In genomic region chr6:151292974-151293373, GRCh38 we compare ENCODE assay signal across 17 cellular contexts. TPM values are rescaled to one million over a fixed set of nuclear protein-coding genes. Genes with fewer than 3 reads are reported as not detected.
DNase-seq lines count a peak whose midpoint lies in the region; ATAC-seq, FAIRE-seq and TF ChIP-seq lines count a peak whose summit lies in the region.
"Had no signal": no experiment of that assay in that cellular context is flagged by ENCODE, and none has a peak within 500 bp of the region (broad histone marks: within the 10 kb centered on the region; RNA-seq: fewer than 3 reads in every experiment).

No MANE protein-coding gene starts in this region.

- intact Hi-C loops in tibial artery (cut with DNase I; ENCODE audit: low total_unique reads) = no loop called here

- H3K27me3 Mint-ChIP-seq in chondrocyte (ENCODE audit: low read depth) (no peaks in the 10 kb centered on the region), mesothelial cell of epicardium (ENCODE audit: low read depth) (no peaks in the 10 kb centered on the region)

- FAIRE-seq in GM12891 (lab: Jason Lieb, UNC) = no peak
- FAIRE-seq: small intestine had no signal

- H3K36me3 Mint-ChIP-seq in chondrocyte (ENCODE audit: low read depth) = peaks cover 2% of the 10 kb centered on the region
- peaks cover 14% of the 10 kb centered on the region for H3K36me3 Mint-ChIP-seq in mesothelial cell of epicardium
- H3K36me3 Mint-ChIP-seq: CD14-positive monocyte had no signal

- H3K27me3 ChIP-seq in tibial artery = no peaks in the 10 kb centered on the region

- no peak for TF ChIP-seq CTCF in HEK293 (tag by site-specific recombination; IDR thresholded peaks at IDR 0.05)
- no peak for TF ChIP-seq CTCF in chondrocyte (IDR thresholded peaks at IDR 0.05)
- TF ChIP-seq CTCF in mesothelial cell of epicardium (IDR thresholded peaks at IDR 0.05; ENCODE audit: unreplicated experiment) = no peak
- TF ChIP-seq CTCF in tibial artery (IDR thresholded peaks at IDR 0.05) = no peak

- no peak overlapping the region for H3K4me3 Mint-ChIP-seq in chondrocyte (ENCODE audit: unreplicated experiment)
- no peak overlapping the region for H3K4me3 Mint-ChIP-seq in mesothelial cell of epicardium
- H3K4me3 Mint-ChIP-seq: activated T-helper 1 cell treated with anti-CD3 and anti-CD28 coated beads, Interleukin-12 subunit alpha, Interleukin-12 subunit beta, Interleukin-2, Interleukin-4 antibody, amounts not matched to agents 30 ng/mL and 10 ng/mL and 1 ng/mL, durations not matched to agents 14 hours and 24 hours and 36 hours; CD14-positive monocyte; stimulated activated naive B cell treated with anti-CD40 and anti-IgM and Interleukin-4, amounts not matched to agents 10 μg/mL and 1 μg/mL and 100 μg/mL, for 72 hours had no signal

- CTCF ChIA-PET in HEK293 (lab: Yijun Ruan, JAX) = interaction anchor here (0.8 kb wide), 1 partner anchor 32 kb away, joined by 4 read pairs; no protein-coding TSS in a partner anchor

- H3K27ac ChIP-seq in HEK293 (ENCODE audit: extremely low read depth, low read depth, low read length) = no peak overlapping the region
- peak overlapping the region; percentile 41 to 73 for H3K27ac ChIP-seq in tibial artery
- H3K27ac ChIP-seq: SK-N-MC had no signal

- DNase-seq in chondrocyte (ENCODE audit: low spot score) (no peak), mesothelial cell of epicardium (ENCODE audit: low spot score in 2 of 2, unreplicated experiment in 2 of 2) (no peak), tibial artery (no peak), NCI-H524 (lab: John Stamatoyannopoulos, UW) (no peak), GM12891 (ENCODE audit: insufficient read length, low spot score) (no peak)
- DNase-seq: activated CD4-positive, alpha-beta T cell treated with anti-CD3 and anti-CD28 coated beads, Interleukin-2, amount 50 U/mL, for 4 hours; amygdala; NCI-H446; small intestine; stimulated activated naive B cell treated with anti-CD40 and anti-IgM and Interleukin-4, amounts not matched to agents 10 μg/mL and 1 μg/mL and 100 μg/mL, for 72 hours had no signal

- ATAC-seq in HG02884 (IDR thresholded peaks at IDR 0.05; ENCODE audit: unreplicated experiment) = no peak
- ATAC-seq in GM18502 (IDR thresholded peaks at IDR 0.05; ENCODE audit: poor library complexity, unreplicated experiment) = no peak
- ATAC-seq: HCT116; stimulated activated naive B cell treated with anti-CD40 and anti-IgM and Interleukin-4, amounts not matched to agents 10 μg/mL and 1 μg/mL and 100 μg/mL, for 72 hours had no signal

- H3K9me3 ChIP-seq in HEK293 (ENCODE audit: control insufficient read depth, insufficient read depth, low read depth, low read length) = no peaks in the 10 kb centered on the region
- no peaks in the 10 kb centered on the region for H3K9me3 ChIP-seq in tibial artery

- H3K4me1 ChIP-seq in HEK293 (ENCODE audit: control insufficient read depth, insufficient read depth, low read length) = peaks cover 4% of the 10 kb centered on the region; the same call in 1 of the 2 replicates
- H3K4me1 ChIP-seq in tibial artery = peaks cover 0 to 67% (median 23%) of the 10 kb centered on the region in 4 donors

- H3K36me3 ChIP-seq in HEK293 (ENCODE audit: control insufficient read depth in 2 of 2, insufficient read depth in 1 of 2, low read length in 2 of 2) (no peaks in the 10 kb centered on the region), tibial artery (no peaks in the 10 kb centered on the region)

- H3K4me1 Mint-ChIP-seq in chondrocyte (ENCODE audit: low read depth) = peaks cover 77% of the 10 kb centered on the region
- peaks cover 94% of the 10 kb centered on the region for H3K4me1 Mint-ChIP-seq in mesothelial cell of epicardium

- TF ChIP-seq POLR2A in GM12891 (IDR thresholded peaks at IDR 0.05; ENCODE audit: low read depth, low read length) = no peak

- POLR2A ChIA-PET in HEK293 (lab: Yijun Ruan, JAX) = no interaction called here

- no peaks in the 10 kb centered on the region for H3K9me3 Mint-ChIP-seq in chondrocyte (ENCODE audit: low read depth)
- no peaks in the 10 kb centered on the region for H3K9me3 Mint-ChIP-seq in mesothelial cell of epicardium
- H3K9me3 Mint-ChIP-seq: activated T-helper 1 cell treated with anti-CD3 and anti-CD28 coated beads, Interleukin-12 subunit alpha, Interleukin-12 subunit beta, Interleukin-2, Interleukin-4 antibody, amounts not matched to agents 30 ng/mL and 10 ng/mL and 1 ng/mL, durations not matched to agents 14 hours and 24 hours and 36 hours; CD14-positive monocyte; stimulated activated naive B cell treated with anti-CD40 and anti-IgM and Interleukin-4, amounts not matched to agents 10 μg/mL and 1 μg/mL and 100 μg/mL, for 72 hours had no signal

- H3K27ac Mint-ChIP-seq in chondrocyte (ENCODE audit: unreplicated experiment) (peak overlapping the region; percentile 92), mesothelial cell of epicardium (peak overlapping the region; percentile 97)
- H3K27ac Mint-ChIP-seq: activated T-helper 1 cell treated with anti-CD3 and anti-CD28 coated beads, Interleukin-12 subunit alpha, Interleukin-12 subunit beta, Interleukin-2, Interleukin-4 antibody, amounts not matched to agents 30 ng/mL and 10 ng/mL and 1 ng/mL, durations not matched to agents 14 hours and 24 hours and 36 hours; CD14-positive monocyte; stimulated activated naive B cell treated with anti-CD40 and anti-IgM and Interleukin-4, amounts not matched to agents 10 μg/mL and 1 μg/mL and 100 μg/mL, for 72 hours had no signal

- no peak overlapping the region for H3K4me3 ChIP-seq in HEK293 (ENCODE audit: low read depth, low read length)
- H3K4me3 ChIP-seq in tibial artery = no peak overlapping the region
- H3K4me3 ChIP-seq: SK-N-MC had no signal

TF ChIP-seq in HEK293, 187 proteins besides CTCF, POLR2A, EP300 and RAD21 (continues in another document):
- 0 out of 2 replicates have a peak, but pooled peaks have one; percentile 28 for TF ChIP-seq ZNF221 (tag by site-specific recombination; IDR thresholded peaks at IDR 0.05; ENCODE audit: borderline replicate concordance)
- TF ChIP-seq ZNF366 (tag by site-specific recombination; conservative IDR thresholded peaks at IDR 0.05) = peak; percentile 27; the same call in 1 of the 2 replicates
- no peak for TF ChIP-seq ZNF777 (tag by site-specific recombination; IDR thresholded peaks at IDR 0.05; ENCODE audit: borderline replicate concordance)
- 0 out of 2 replicates have a peak, but pooled peaks have one; percentile 12 for TF ChIP-seq ZNF600 (tag by site-specific recombination; IDR thresholded peaks at IDR 0.05)
- peak; percentile 90 for TF ChIP-seq ZNF660 (tag by site-specific recombination; IDR thresholded peaks at IDR 0.05)
- TF ChIP-seq KLF17 (tag by site-specific recombination; IDR thresholded peaks at IDR 0.05) = no peak
- peak; percentile 47; the same call in 1 of the 2 replicates for TF ChIP-seq ZBTB17 (tag by site-specific recombination; IDR thresholded peaks at IDR 0.05)

TF ChIP-seq in GM12891, 5 proteins besides CTCF, POLR2A, EP300 and RAD21:
- TF ChIP-seq SPI1 (IDR thresholded peaks at IDR 0.05; ENCODE audit: low read depth, low read length) = no peak
- no peak for TF ChIP-seq POU2F2 (IDR thresholded peaks at IDR 0.05; ENCODE audit: low read depth, low read length)
- no peak for TF ChIP-seq POLR2AphosphoS5 (IDR thresholded peaks at IDR 0.05; ENCODE audit: low read depth, low read length)
- no peak for TF ChIP-seq TAF1 (IDR thresholded peaks at IDR 0.05; ENCODE audit: low read depth, low read length)
- TF ChIP-seq PAX5 (IDR thresholded peaks at IDR 0.05; ENCODE audit: insufficient read depth, low read length, severe bottlenecking) = no peak

RNA-seq across cellular contexts. Expression of gene AKAP12, which starts 53.2 kb away (rescaled TPM):
- 75.5 to 184 TPM (median 176 TPM) in 3 replicates for total RNA-seq in chondrocyte
- 736 to 747 TPM (median 737 TPM) in 3 replicates for total RNA-seq in mesothelial cell of epicardium
- polyA plus RNA-seq in GM12891 (2012; ENCODE audit: low read depth, missing spikeins) = 0.47 TPM
- polyA plus RNA-seq: CD14-positive monocyte had no signal
